In the genomic region with DNA sequence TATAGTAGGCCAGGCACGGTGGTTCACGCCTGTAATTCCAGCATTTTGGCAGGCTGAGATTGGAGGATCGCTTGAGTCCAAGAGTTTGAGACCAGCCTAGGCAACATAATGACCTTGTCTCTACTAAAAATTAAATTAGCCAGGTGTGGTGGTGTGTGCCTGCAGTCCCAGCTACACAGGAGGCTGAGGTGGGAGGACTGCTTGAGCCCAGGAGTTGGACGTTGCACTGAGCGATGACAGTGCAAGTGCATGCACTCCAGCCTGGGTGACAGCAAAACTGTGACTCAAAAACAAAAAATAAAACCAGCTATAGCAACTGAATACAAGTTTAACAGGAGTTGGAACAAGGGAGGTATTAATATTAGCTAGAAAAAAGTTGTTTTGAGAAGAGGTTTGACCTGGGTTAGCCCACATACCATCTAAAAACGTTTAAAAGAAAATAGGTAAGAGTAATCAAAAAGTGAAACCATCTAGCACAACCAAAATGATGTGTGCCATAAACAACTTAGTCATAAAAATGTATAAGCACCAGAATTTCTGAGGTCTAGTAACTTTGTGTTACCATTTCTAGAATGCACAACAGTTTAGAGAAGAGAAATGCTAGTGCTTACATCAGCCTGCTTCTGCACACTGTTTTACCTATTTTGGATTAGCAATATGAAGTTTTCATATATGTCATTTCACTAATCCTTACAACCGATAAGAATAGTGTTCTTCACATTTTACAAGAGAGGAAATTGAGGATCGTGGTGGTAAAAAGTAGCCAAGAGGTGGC, we compare ENCODE assay signal across 16 cellular contexts. TPM values are rescaled to one million over a fixed set of nuclear protein-coding genes. Genes with fewer than 3 reads are reported as not detected.
A peak's percentile ranks its signal among the peaks of the same experiment; 100 is the strongest.
DNase-seq lines count a peak whose midpoint lies in the region; ATAC-seq, FAIRE-seq and TF ChIP-seq lines count a peak whose summit lies in the region.
"Had no signal": no experiment of that assay in that cellular context is flagged by ENCODE, and none has a peak within 500 bp of the region (broad histone marks: within the 10 kb centered on the region; RNA-seq: fewer than 3 reads in every experiment).

No MANE protein-coding gene starts in this region.

- H3K36me3 ChIP-seq in Caco-2 (ENCODE audit: control insufficient read depth, insufficient read depth, low read length), result no peaks in the 10 kb centered on the region; the same call in 1 of the 2 replicates
- no peaks in the 10 kb centered on the region for H3K36me3 ChIP-seq in prostate gland
- no peaks in the 10 kb centered on the region for H3K36me3 ChIP-seq in CD8-positive, alpha-beta T cell (ENCODE audit: insufficient read depth, low read length)

- POLR2A ChIA-PET in Caco-2 (lab: Charles Lee), result no interaction called here
- POLR2A ChIA-PET in CD8-positive, alpha-beta T cell (lab: Charles Lee), result no interaction called here

- H3K36me3 Mint-ChIP-seq in Caco-2 (ENCODE audit: insufficient read depth, unreplicated experiment) (peaks cover 22% of the 10 kb centered on the region), progenitor cell of endocrine pancreas (ENCODE audit: insufficient read depth) (peaks cover 20% of the 10 kb centered on the region)
- H3K36me3 Mint-ChIP-seq in activated T-helper 2 cell treated with anti-CD3 and anti-CD28 coated beads, Interferon-gamma antibody, Interleukin-2, Interleukin-4, amounts not matched to agents 10 μg/mL and 5 μg/mL and 100 μg/mL, durations not matched to agents 14 hours and 24 hours and 36 hours (ENCODE audit: low read depth), result peaks cover 35% of the 10 kb centered on the region
- peaks cover 38% of the 10 kb centered on the region for H3K36me3 Mint-ChIP-seq in CD8-positive, alpha-beta T cell

- TF ChIP-seq POLR2A in prostate gland (IDR thresholded peaks at IDR 0.05), result no peak

- H3K27ac Mint-ChIP-seq in Caco-2 (ENCODE audit: unreplicated experiment) (peak overlapping the region; percentile 38), progenitor cell of endocrine pancreas (peak overlapping the region; percentile 23)
- H3K27ac Mint-ChIP-seq in activated T-helper 2 cell treated with anti-CD3 and anti-CD28 coated beads, Interferon-gamma antibody, Interleukin-2, Interleukin-4, amounts not matched to agents 10 μg/mL and 5 μg/mL and 100 μg/mL, durations not matched to agents 14 hours and 24 hours and 36 hours, result peak overlapping the region; percentile 43
- H3K27ac Mint-ChIP-seq in CD8-positive, alpha-beta T cell, result no peak overlapping the region
- H3K27ac Mint-ChIP-seq: CD8-positive, alpha-beta memory T cell had no signal

- CTCF ChIA-PET in Caco-2 (lab: Charles Lee), result interaction anchor here (3.5 kb wide), 1 partner anchor 17 kb away, joined by 13 read pairs; no protein-coding TSS in a partner anchor
- CTCF ChIA-PET in CD8-positive, alpha-beta T cell (lab: Charles Lee), result interaction anchor here (0.9 to 1.1 kb wide), 2 partner anchors 16 to 17 kb away, joined by 3 to 5 read pairs; no protein-coding TSS in a partner anchor

- peaks cover 32% of the 10 kb centered on the region for H3K4me1 ChIP-seq in Caco-2
- no peaks in the 10 kb centered on the region for H3K4me1 ChIP-seq in prostate gland (replicated peaks)
- no peaks in the 10 kb centered on the region for H3K4me1 ChIP-seq in CD8-positive, alpha-beta T cell (ENCODE audit: insufficient read depth, low read length)
- H3K4me1 ChIP-seq: A549 had no signal

- H3K4me1 Mint-ChIP-seq in Caco-2 (ENCODE audit: low read depth, unreplicated experiment) (peaks cover 29% of the 10 kb centered on the region), progenitor cell of endocrine pancreas (ENCODE audit: low read depth) (peaks cover 26% of the 10 kb centered on the region)
- peaks cover 18% of the 10 kb centered on the region for H3K4me1 Mint-ChIP-seq in activated T-helper 2 cell treated with anti-CD3 and anti-CD28 coated beads, Interferon-gamma antibody, Interleukin-2, Interleukin-4, amounts not matched to agents 10 μg/mL and 5 μg/mL and 100 μg/mL, durations not matched to agents 14 hours and 24 hours and 36 hours (ENCODE audit: low read depth)
- H3K4me1 Mint-ChIP-seq in CD8-positive, alpha-beta T cell (ENCODE audit: low read depth), result peaks cover 8% of the 10 kb centered on the region
- H3K4me1 Mint-ChIP-seq: CD14-positive monocyte had no signal

- H3K27me3 ChIP-seq in Caco-2 (replicated peaks; ENCODE audit: control insufficient read depth, insufficient read depth, low read length) (no peaks in the 10 kb centered on the region), prostate gland (replicated peaks; ENCODE audit: insufficient read depth) (no peaks in the 10 kb centered on the region)
- no peaks in the 10 kb centered on the region for H3K27me3 ChIP-seq in CD8-positive, alpha-beta T cell (ENCODE audit: insufficient read depth, low read length)

- no peaks in the 10 kb centered on the region for H3K27me3 Mint-ChIP-seq in Caco-2 (ENCODE audit: insufficient read depth, unreplicated experiment)
- no peaks in the 10 kb centered on the region for H3K27me3 Mint-ChIP-seq in activated T-helper 2 cell treated with anti-CD3 and anti-CD28 coated beads, Interferon-gamma antibody, Interleukin-2, Interleukin-4, amounts not matched to agents 10 μg/mL and 5 μg/mL and 100 μg/mL, durations not matched to agents 14 hours and 24 hours and 36 hours (ENCODE audit: low read depth)
- H3K27me3 Mint-ChIP-seq in progenitor cell of endocrine pancreas, result no peaks in the 10 kb centered on the region
- no peaks in the 10 kb centered on the region for H3K27me3 Mint-ChIP-seq in CD8-positive, alpha-beta T cell (ENCODE audit: low read depth)
- H3K27me3 Mint-ChIP-seq: CD8-positive, alpha-beta memory T cell had no signal

- peak; percentile 4 for FAIRE-seq in GM19239 (lab: Jason Lieb, UNC)
- FAIRE-seq: A549, GM18507, HTR-8/SVneo had no signal

- H3K4me3 ChIP-seq in Caco-2 (ENCODE audit: low read depth, low read length) (no peak overlapping the region), prostate gland (no peak overlapping the region)
- H3K4me3 ChIP-seq in CD8-positive, alpha-beta T cell (ENCODE audit: low read depth, low read length), result no peak overlapping the region
- H3K4me3 ChIP-seq: A549 had no signal

- H3K27ac ChIP-seq in prostate gland, result no peak overlapping the region
- no peak overlapping the region for H3K27ac ChIP-seq in CD8-positive, alpha-beta T cell (ENCODE audit: low read depth, low read length)
- H3K27ac ChIP-seq: A549 had no signal

- H3K9me3 Mint-ChIP-seq in Caco-2 (ENCODE audit: unreplicated experiment) (peaks cover 11% of the 10 kb centered on the region), progenitor cell of endocrine pancreas (ENCODE audit: low read depth) (peaks cover 14% of the 10 kb centered on the region)
- H3K9me3 Mint-ChIP-seq in activated T-helper 2 cell treated with anti-CD3 and anti-CD28 coated beads, Interferon-gamma antibody, Interleukin-2, Interleukin-4, amounts not matched to agents 10 μg/mL and 5 μg/mL and 100 μg/mL, durations not matched to agents 14 hours and 24 hours and 36 hours, result peaks cover 13% of the 10 kb centered on the region
- H3K9me3 Mint-ChIP-seq in CD8-positive, alpha-beta T cell, result no peaks in the 10 kb centered on the region
- H3K9me3 Mint-ChIP-seq: CD8-positive, alpha-beta memory T cell had no signal

- DNase-seq in Caco-2, result no peak
- DNase-seq in GM19239 (ENCODE audit: insufficient read length, low spot score), result no peak
- no peak for DNase-seq in activated T-helper 2 cell treated with anti-CD3 and anti-CD28 coated beads, Interferon-gamma antibody, Interleukin-2, Interleukin-4, amounts not matched to agents 10 μg/mL and 5 μg/mL and 100 μg/mL, durations not matched to agents 14 hours and 24 hours and 36 hours (ENCODE audit: low spot score)
- no peak for DNase-seq in progenitor cell of endocrine pancreas (ENCODE audit: low spot score, unreplicated experiment)
- DNase-seq in NCI-H524 treated with DMSO at 0.1 percent for 48 hours (lab: John Stamatoyannopoulos, UW), result no peak
- DNase-seq in prostate gland (ENCODE audit: low spot score), result no peak
- DNase-seq in CD8-positive, alpha-beta T cell, result no peak
- DNase-seq: CD8-positive, alpha-beta memory T cell; DMS53; GF-D8; KBM-7 had no signal

- intact Hi-C loops in Caco-2 (cut with micrococcal nuclease; ENCODE audit: unreplicated experiment) (no loop called here), prostate gland (cut with DNase I) (no loop called here)
- intact Hi-C loops in activated T-helper 2 cell treated with anti-CD3 and anti-CD28 coated beads, Interferon-gamma antibody, Interleukin-2, Interleukin-4, amounts not matched to agents 10 μg/mL and 5 μg/mL and 100 μg/mL, durations not matched to agents 14 hours and 24 hours and 36 hours (cut with micrococcal nuclease), result no loop called here
- intact Hi-C loops in CD8-positive, alpha-beta T cell (cut with DNase I, micrococcal nuclease), result no loop called here

- H3K4me3 Mint-ChIP-seq in Caco-2 (ENCODE audit: unreplicated experiment) (no peak overlapping the region), progenitor cell of endocrine pancreas (ENCODE audit: low read depth) (no peak overlapping the region)
- H3K4me3 Mint-ChIP-seq in activated T-helper 2 cell treated with anti-CD3 and anti-CD28 coated beads, Interferon-gamma antibody, Interleukin-2, Interleukin-4, amounts not matched to agents 10 μg/mL and 5 μg/mL and 100 μg/mL, durations not matched to agents 14 hours and 24 hours and 36 hours (ENCODE audit: low read depth), result no peak overlapping the region
- no peak overlapping the region for H3K4me3 Mint-ChIP-seq in CD8-positive, alpha-beta T cell
- H3K4me3 Mint-ChIP-seq: CD14-positive monocyte; CD8-positive, alpha-beta memory T cell had no signal

- no TSS peak for BruUV-seq in Caco-2 (replicated peaks; lab: Mats Ljungman, UMichigan)

- 82% methylated on average over 8 of the region's 8 CpGs for WGBS in prostate gland

- H3K9me3 ChIP-seq in Caco-2 (no peaks in the 10 kb centered on the region), prostate gland (no peaks in the 10 kb centered on the region)
- no peaks in the 10 kb centered on the region for H3K9me3 ChIP-seq in CD8-positive, alpha-beta T cell (ENCODE audit: low read length)
- H3K9me3 ChIP-seq: A549 had no signal

- no peak for TF ChIP-seq CTCF in Caco-2 (IDR thresholded peaks at IDR 0.05; ENCODE audit: insufficient read depth in 1 of 2, low read depth in 1 of 2, low read length in 1 of 2, severe bottlenecking in 1 of 2, unreplicated experiment in 1 of 2)
- TF ChIP-seq CTCF in progenitor cell of endocrine pancreas (IDR thresholded peaks at IDR 0.05; ENCODE audit: unreplicated experiment), result no peak
- TF ChIP-seq CTCF in prostate gland (IDR thresholded peaks at IDR 0.05), result no peak
- no peak for TF ChIP-seq CTCF in CD8-positive, alpha-beta T cell (IDR thresholded peaks at IDR 0.05)

- no peak for ATAC-seq in CD8-positive, alpha-beta T cell
- ATAC-seq: A549, HCT116 had no signal

RNA-seq across cellular contexts. Expression of gene NARS2, which starts 26.5 kb away (rescaled TPM):
- total RNA-seq in Caco-2 (2022), result 49.3 and 50.9 TPM in 2 replicates
- 34.1 and 37.7 TPM in 2 replicates for total RNA-seq in activated T-helper 2 cell treated with anti-CD3 and anti-CD28 coated beads, Interferon-gamma antibody, Interleukin-2, Interleukin-4, amounts not matched to agents 10 μg/mL and 5 μg/mL and 100 μg/mL, durations not matched to agents 14 hours and 24 hours and 36 hours
- 24.7 and 28.6 TPM in 2 replicates for total RNA-seq in progenitor cell of endocrine pancreas
- 10 to 100 TPM; 21.8 to 25.2 TPM for total RNA-seq in prostate gland
- 1 to 10 TPM; 6.3 to 8.3 TPM for total RNA-seq in CD8-positive, alpha-beta T cell
